ENCODE assay signal across 24 cellular contexts in the genomic region with DNA sequence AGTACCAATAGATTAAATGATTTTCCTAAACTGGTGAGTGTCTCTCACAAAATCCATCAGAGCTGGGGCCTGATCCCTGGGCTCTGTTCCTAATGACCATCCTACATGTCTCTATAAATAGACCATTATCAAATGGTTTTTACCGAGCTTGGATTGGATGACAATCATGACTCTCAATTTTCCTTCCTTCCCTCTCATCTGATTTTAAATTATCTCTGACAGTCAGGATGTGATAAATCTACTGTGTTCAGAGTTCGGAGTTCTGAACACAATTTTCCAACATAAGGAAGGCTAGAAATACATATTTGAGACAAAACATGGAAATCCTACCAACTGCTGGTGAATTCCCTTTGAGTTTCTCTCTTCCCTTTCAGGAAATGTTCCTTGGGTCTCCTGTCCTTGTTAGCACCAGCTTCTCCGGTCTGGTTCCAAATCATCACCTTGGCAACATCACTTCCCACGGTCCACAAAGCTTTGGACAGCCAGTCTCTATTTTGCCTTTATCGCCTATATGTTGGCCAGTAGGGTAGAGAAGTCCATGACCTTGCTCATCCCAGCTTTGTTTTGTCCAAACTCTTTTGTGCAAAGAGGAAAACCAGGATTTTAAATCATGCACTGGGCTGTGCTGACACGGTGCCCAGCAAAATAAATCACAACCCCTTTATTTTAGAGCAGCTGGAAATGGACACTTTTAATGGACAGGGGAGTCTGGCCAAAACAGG.
DNase-seq lines count a peak whose midpoint lies in the region; ATAC-seq, FAIRE-seq and TF ChIP-seq lines count a peak whose summit lies in the region.
"Had no signal": no experiment of that assay in that cellular context is flagged by ENCODE, and none has a peak within 500 bp of the region (broad histone marks: within the 10 kb centered on the region; RNA-seq: fewer than 3 reads in every experiment).

No MANE protein-coding gene starts in this region.

- no TSS peak for BruUV-seq in endothelial cell of umbilical vein (replicated peaks; lab: Mats Ljungman, UMichigan)

- H3K9ac ChIP-seq in endothelial cell of umbilical vein (replicated peaks; ENCODE audit: extremely low read depth, insufficient read depth, low read length) (peak overlapping the region; percentile 37), neural cell (ENCODE audit: low read length) (no peak overlapping the region)
- H3K9ac ChIP-seq: BLaER1 had no signal

- WGBS in spleen, 5 donors = 52 to 75% (median 69%) methylated on average over 6 of the region's 6 CpGs

- H3K9me2 ChIP-seq in neural cell (ENCODE audit: insufficient read depth, low read length) = no peaks in the 10 kb centered on the region

- ATAC-seq in Right ventricle myocardium superior (ENCODE audit: poor library complexity) (peak; percentile 40), Right ventricle myocardium inferior (no peak)

- no peak overlapping the region for H3K4me3 Mint-ChIP-seq in activated CD4-positive, alpha-beta T cell treated with anti-CD3 and anti-CD28 coated beads, Interleukin-2, amount 10 ng/mL, durations not matched to agents 7 days and 5 days
- H3K4me3 Mint-ChIP-seq: CD4-positive, CD25-positive, alpha-beta regulatory T cell; HFFc6 had no signal

- peaks cover 3% of the 10 kb centered on the region for H3K9me3 Mint-ChIP-seq in activated CD4-positive, alpha-beta T cell treated with anti-CD3 and anti-CD28 coated beads, Interleukin-2, amount 10 ng/mL, durations not matched to agents 7 days and 5 days
- H3K9me3 Mint-ChIP-seq: HFFc6 had no signal

- H3K79me2 ChIP-seq in endothelial cell of umbilical vein (ENCODE audit: control insufficient read depth, insufficient read depth, low read length) = no peaks in the 10 kb centered on the region
- no peaks in the 10 kb centered on the region for H3K79me2 ChIP-seq in neural cell (replicated peaks; ENCODE audit: insufficient read depth, low read length)

- H3K27me3 Mint-ChIP-seq in activated CD4-positive, alpha-beta T cell treated with anti-CD3 and anti-CD28 coated beads, Interleukin-2, amount 10 ng/mL, durations not matched to agents 7 days and 5 days = peaks cover 4% of the 10 kb centered on the region

- H3K9me1 ChIP-seq in endothelial cell of umbilical vein (replicated peaks; ENCODE audit: control insufficient read depth, extremely low read depth, insufficient read depth, low read length) = no peaks in the 10 kb centered on the region

- no peak for TF ChIP-seq RAD21 in neural cell (conservative IDR thresholded peaks at IDR 0.05)

- H4K20me1 ChIP-seq in endothelial cell of umbilical vein (replicated peaks; ENCODE audit: control insufficient read depth, extremely low read depth, insufficient read depth, low read length) (no peaks in the 10 kb centered on the region), neural cell (ENCODE audit: insufficient read depth) (no peaks in the 10 kb centered on the region)
- H4K20me1 ChIP-seq: BLaER1 had no signal

- H3K27ac ChIP-seq in endothelial cell of umbilical vein (ENCODE audit: insufficient read depth, low read depth, low read length) (peak overlapping the region; percentile 94), neural cell (ENCODE audit: low read length) (no peak overlapping the region), spleen (peak overlapping the region in 5 of 8 donors; percentile 9 to 48 (median 22))
- H3K27ac ChIP-seq: BLaER1 had no signal

- no peak overlapping the region for H3K4me3 ChIP-seq in endothelial cell of umbilical vein (replicated peaks in 1 of 3; ENCODE audit: insufficient read depth in 1 of 3, low read depth in 1 of 3, low read length in 3 of 3)
- no peak overlapping the region for H3K4me3 ChIP-seq in neural cell (ENCODE audit: low read length)
- no peak overlapping the region for H3K4me3 ChIP-seq in spleen
- H3K4me3 ChIP-seq: BLaER1, HAP-1 had no signal

- no peaks in the 10 kb centered on the region for H3K27me3 ChIP-seq in endothelial cell of umbilical vein (ENCODE audit: control insufficient read depth in 2 of 2, insufficient read depth in 2 of 2, low read length in 2 of 2)
- H3K27me3 ChIP-seq in neural cell (ENCODE audit: insufficient read depth, low read depth, low read length) = no peaks in the 10 kb centered on the region
- no peaks in the 10 kb centered on the region for H3K27me3 ChIP-seq in spleen (replicated peaks in 1 of 7)
- H3K27me3 ChIP-seq: BLaER1 had no signal

- DNase-seq in Right ventricle myocardium superior (no peak), Right ventricle myocardium inferior (ENCODE audit: missing footprints) (no peak), endothelial cell of umbilical vein (ENCODE audit: low read depth, low spot score) (peak; percentile 82), spleen (no peak), DMS153 (lab: John Stamatoyannopoulos, UW) (no peak), midbrain (lab: John Stamatoyannopoulos, UW) (no peak)
- DNase-seq in activated CD4-positive, alpha-beta T cell treated with anti-CD3 and anti-CD28 coated beads, Interleukin-2, amount 10 ng/mL, durations not matched to agents 7 days and 5 days = no peak
- DNase-seq: 8988T, ACHN, GOT3, HFFc6, KBM-7, MV-4-11, NCI-H1930, NCI-H2107, NCI-H446, NCI-H526, NCI-H82, SHP77 treated with DMSO at 0.1 percent for 48 hours had no signal

- CTCF ChIA-PET in endothelial cell of umbilical vein (lab: Charles Lee) = interaction anchor here (0.5 to 4.9 kb wide), 11 partner anchors 13 to 174 kb away, joined by 3 to 40 read pairs (median 3); no protein-coding TSS in a partner anchor
- CTCF ChIA-PET in activated CD4-positive, alpha-beta T cell treated with anti-CD3 and anti-CD28 coated beads, Interleukin-2, amount 10 ng/mL, durations not matched to agents 7 days and 5 days (lab: Charles Lee) = no interaction called here

- POLR2A ChIA-PET in endothelial cell of umbilical vein (lab: Charles Lee) = interaction anchor here (0.7 to 1.3 kb wide), 4 partner anchors 24 to 141 kb away, joined by 3 to 5 read pairs (median 4); a partner anchor contains a TSS
- POLR2A ChIA-PET in activated CD4-positive, alpha-beta T cell treated with anti-CD3 and anti-CD28 coated beads, Interleukin-2, amount 10 ng/mL, durations not matched to agents 7 days and 5 days (lab: Charles Lee) = no interaction called here

- no peaks in the 10 kb centered on the region for H3K9me3 ChIP-seq in endothelial cell of umbilical vein (replicated peaks; ENCODE audit: control insufficient read depth, insufficient read depth, low read length)
- no peaks in the 10 kb centered on the region for H3K9me3 ChIP-seq in neural cell (ENCODE audit: low read length)
- H3K9me3 ChIP-seq in spleen = no peaks in the 10 kb centered on the region
- H3K9me3 ChIP-seq: HAP-1 had no signal

- TF ChIP-seq POLR2A in endothelial cell of umbilical vein (IDR thresholded peaks at IDR 0.05; ENCODE audit: low read depth, low read length) = no peak
- no peak for TF ChIP-seq POLR2A in spleen (IDR thresholded peaks at IDR 0.05)

- H3K4me1 ChIP-seq in endothelial cell of umbilical vein (ENCODE audit: control insufficient read depth, extremely low read depth, insufficient read depth, low read length) (peaks cover 66% of the 10 kb centered on the region), spleen (peaks cover 14 to 31% (median 25%) of the 10 kb centered on the region in 6 donors)

- H3F3A ChIP-seq in neural cell (ENCODE audit: insufficient read depth, low read length, poor library complexity, severe bottlenecking) = no peaks in the 10 kb centered on the region

- intact Hi-C loops in Right ventricle myocardium superior (cut with DNase I) = no loop called here
- intact Hi-C loops in Right ventricle myocardium inferior (cut with DNase I) = no loop called here
- intact Hi-C loops in endothelial cell of umbilical vein (cut with micrococcal nuclease) = loop anchor here (1.0 to 5.0 kb wide), 6 partner anchors 20 to 270 kb away; a partner anchor contains a TSS
- intact Hi-C loops in spleen (cut with DNase I; ENCODE audit: low total_unique reads) = no loop called here

- no peaks in the 10 kb centered on the region for H3K36me3 ChIP-seq in endothelial cell of umbilical vein (ENCODE audit: control insufficient read depth in 2 of 2, extremely low read depth in 1 of 2, insufficient read depth in 2 of 2, low read length in 2 of 2)
- H3K36me3 ChIP-seq in neural cell (ENCODE audit: insufficient read depth, low read length) = no peaks in the 10 kb centered on the region
- H3K36me3 ChIP-seq in spleen = no peaks in the 10 kb centered on the region
- H3K36me3 ChIP-seq: BLaER1, HAP-1 had no signal

- H3K27ac Mint-ChIP-seq in activated CD4-positive, alpha-beta T cell treated with anti-CD3 and anti-CD28 coated beads, Interleukin-2, amount 10 ng/mL, durations not matched to agents 7 days and 5 days = no peak overlapping the region
- H3K27ac Mint-ChIP-seq: HFFc6 had no signal

- no peaks in the 10 kb centered on the region for H3K36me3 Mint-ChIP-seq in activated CD4-positive, alpha-beta T cell treated with anti-CD3 and anti-CD28 coated beads, Interleukin-2, amount 10 ng/mL, durations not matched to agents 7 days and 5 days (ENCODE audit: low read depth)
- H3K36me3 Mint-ChIP-seq: CD4-positive, CD25-positive, alpha-beta regulatory T cell had no signal

- H3K4me1 Mint-ChIP-seq in activated CD4-positive, alpha-beta T cell treated with anti-CD3 and anti-CD28 coated beads, Interleukin-2, amount 10 ng/mL, durations not matched to agents 7 days and 5 days = peaks cover 11% of the 10 kb centered on the region

- peak; percentile 59 for FAIRE-seq in endothelial cell of umbilical vein (lab: Jason Lieb, UNC)
- FAIRE-seq: HTR-8/SVneo had no signal

- H2AFZ ChIP-seq in endothelial cell of umbilical vein (ENCODE audit: low read depth, low read length) (no peak overlapping the region), neural cell (ENCODE audit: low read depth, low read length) (no peak overlapping the region)

- dilution Hi-C loops in endothelial cell of umbilical vein (cut with MboI; ENCODE audit: extremely low pct_ligation_motif_present, low sequenced_read_pairs) = no loop called here

- H3K4me2 ChIP-seq in endothelial cell of umbilical vein (ENCODE audit: insufficient read depth, low read length) (peak overlapping the region; percentile 75), neural cell (ENCODE audit: low read length) (no peak overlapping the region)
- H3K4me2 ChIP-seq: BLaER1 had no signal

- TF ChIP-seq EP300 in neural cell (conservative IDR thresholded peaks at IDR 0.05; ENCODE audit: poor library complexity, severe bottlenecking) = no peak

- TF ChIP-seq CTCF in endothelial cell of umbilical vein (IDR thresholded peaks at IDR 0.05; ENCODE audit: extremely low read depth in 1 of 2, insufficient read depth in 1 of 2, low read depth in 1 of 2, low read length in 2 of 2) (no peak), neural cell (IDR thresholded peaks at IDR 0.05; ENCODE audit: poor library complexity, severe bottlenecking) (no peak), spleen (IDR thresholded peaks at IDR 0.05 in 8 of 11, conservative IDR thresholded peaks at IDR 0.05 in 3 of 11) (no peak)

TF ChIP-seq in endothelial cell of umbilical vein, 7 proteins besides CTCF, POLR2A, EP300 and RAD21 (continues in another document):
- peak; percentile 31 for TF ChIP-seq JUN (IDR thresholded peaks at IDR 0.05; ENCODE audit: borderline replicate concordance, insufficient read depth, insufficient read length, low read depth)
- peak; percentile 85 for TF ChIP-seq GATA2 (IDR thresholded peaks at IDR 0.05; ENCODE audit: insufficient read depth, insufficient read length, low read depth, low read length)

TF ChIP-seq in neural cell, 6 proteins besides CTCF, POLR2A, EP300 and RAD21 (continues in another document):
- no peak for TF ChIP-seq TAF1 (IDR thresholded peaks at IDR 0.05; ENCODE audit: low read depth)
